ENCODE assay signal across 14 cellular contexts in genomic region chr1:79044974-79045650, GRCh38. TPM values are rescaled to one million over a fixed set of nuclear protein-coding genes. Genes with fewer than 3 reads are reported as not detected.
DNase-seq lines count a peak whose midpoint lies in the region; ATAC-seq and TF ChIP-seq lines count a peak whose summit lies in the region.
"Had no signal": no experiment of that assay in that cellular context is flagged by ENCODE, and none has a peak within 500 bp of the region (broad histone marks: within the 10 kb centered on the region; RNA-seq: fewer than 3 reads in every experiment).

No MANE protein-coding gene starts in this region.

- H4K91ac ChIP-seq in mesenchymal stem cell (ENCODE audit: low read length), result peak overlapping the region; percentile 61

- intact Hi-C loops in activated CD8-positive, alpha-beta T cell treated with anti-CD3 and anti-CD28 coated beads for 36 hours (cut with micrococcal nuclease), result no loop called here

- H3K27ac Mint-ChIP-seq in activated CD8-positive, alpha-beta T cell treated with anti-CD3 and anti-CD28 coated beads for 36 hours, result no peak overlapping the region
- H3K27ac Mint-ChIP-seq: activated T-cell treated with anti-CD3 and anti-CD28 coated beads, Interleukin-2, amount 50 U/mL, for 72 hours; CD4-positive, alpha-beta memory T cell had no signal

- H2BK5ac ChIP-seq in mesenchymal stem cell (ENCODE audit: low read depth, low read length, poor library complexity, severe bottlenecking), result no peak overlapping the region

- no peak overlapping the region for H3K4me3 Mint-ChIP-seq in activated CD8-positive, alpha-beta T cell treated with anti-CD3 and anti-CD28 coated beads for 36 hours
- H3K4me3 Mint-ChIP-seq: activated T-cell treated with anti-CD3 and anti-CD28 coated beads, Interleukin-2, amount 50 U/mL, for 72 hours; CD4-positive, alpha-beta memory T cell had no signal

- no peak overlapping the region for H3K18ac ChIP-seq in mesenchymal stem cell (ENCODE audit: low read depth in 1 of 2, low read length in 2 of 2)

- H2BK120ac ChIP-seq in mesenchymal stem cell (ENCODE audit: low read depth, low read length), result no peak overlapping the region

- no peaks in the 10 kb centered on the region for H3K79me1 ChIP-seq in mesenchymal stem cell (replicated peaks; ENCODE audit: low read length, poor library complexity, severe bottlenecking)

- WGBS in mesenchymal stem cell, result 90% methylated on average over 17 of the region's 18 CpGs

- TF ChIP-seq CTCF in GM12865 (IDR thresholded peaks at IDR 0.05; ENCODE audit: insufficient read depth, low read depth, low read length, missing control alignments), result no peak
- no peak for TF ChIP-seq CTCF in activated CD8-positive, alpha-beta T cell treated with anti-CD3 and anti-CD28 coated beads for 36 hours (IDR thresholded peaks at IDR 0.05)

- H3K4me1 Mint-ChIP-seq in activated CD8-positive, alpha-beta T cell treated with anti-CD3 and anti-CD28 coated beads for 36 hours (ENCODE audit: low read depth), result peaks cover 3% of the 10 kb centered on the region

- H3K9ac ChIP-seq in mesenchymal stem cell (ENCODE audit: low read length), result no peak overlapping the region

- H3K27me3 ChIP-seq in mesenchymal stem cell (ENCODE audit: control insufficient read depth in 1 of 2, insufficient read depth in 1 of 2, low read length in 2 of 2), result no peaks in the 10 kb centered on the region
- H3K27me3 ChIP-seq: body of pancreas, suprapubic skin had no signal

- peaks cover 0 to 2% of the 10 kb centered on the region in 2 experiments for H3K36me3 ChIP-seq in mesenchymal stem cell (ENCODE audit: control insufficient read depth in 1 of 2, insufficient read depth in 2 of 2, low read depth in 1 of 2, low read length in 2 of 2)
- H3K36me3 ChIP-seq: suprapubic skin had no signal

- no peak overlapping the region for H2AFZ ChIP-seq in mesenchymal stem cell (ENCODE audit: low read depth, low read length)

- no peak overlapping the region for H3K27ac ChIP-seq in mesenchymal stem cell (ENCODE audit: low read length, poor library complexity, severe bottlenecking)
- H3K27ac ChIP-seq: body of pancreas, epithelial cell of prostate, suprapubic skin had no signal

- no peak overlapping the region for H3K4me3 ChIP-seq in GM12865 (ENCODE audit: low read depth, low read length)
- peak overlapping the region in 1 of 2 experiments; percentile 40 for H3K4me3 ChIP-seq in mesenchymal stem cell (ENCODE audit: insufficient read depth in 1 of 2, low read depth in 1 of 2, low read length in 2 of 2)
- H3K4me3 ChIP-seq: body of pancreas, suprapubic skin had no signal

- no peak overlapping the region for H3K4me2 ChIP-seq in mesenchymal stem cell (ENCODE audit: low read length, poor library complexity, severe bottlenecking)

- no peaks in the 10 kb centered on the region for H3K27me3 Mint-ChIP-seq in activated CD8-positive, alpha-beta T cell treated with anti-CD3 and anti-CD28 coated beads for 36 hours
- H3K27me3 Mint-ChIP-seq: CD4-positive, alpha-beta memory T cell had no signal

- CTCF ChIA-PET in activated CD8-positive, alpha-beta T cell treated with anti-CD3 and anti-CD28 coated beads for 36 hours (lab: Charles Lee), result no interaction called here

- no peak overlapping the region for H2BK12ac ChIP-seq in mesenchymal stem cell (ENCODE audit: low read length in 2 of 2)

- H3K4ac ChIP-seq in mesenchymal stem cell (ENCODE audit: low read depth in 1 of 2, low read length in 2 of 2), result no peak overlapping the region

- no peak overlapping the region for H2BK15ac ChIP-seq in mesenchymal stem cell (ENCODE audit: low read depth, poor library complexity, severe bottlenecking)

- H3K9me3 ChIP-seq in mesenchymal stem cell (ENCODE audit: control insufficient read depth, low read length), result no peaks in the 10 kb centered on the region
- H3K9me3 ChIP-seq: body of pancreas, suprapubic skin had no signal

- no peak for ATAC-seq in HG03342 (IDR thresholded peaks at IDR 0.05; ENCODE audit: unreplicated experiment)
- no peak for ATAC-seq in activated CD8-positive, alpha-beta T cell treated with anti-CD3 and anti-CD28 coated beads for 36 hours
- ATAC-seq: activated CD4-positive, CD25-positive, alpha-beta regulatory T cell treated with anti-CD3 and anti-CD28 coated beads, Interleukin-2, amount 50 U/mL, for 24 hours; activated T-cell treated with anti-CD3 and anti-CD28 coated beads, Interleukin-2, amount 50 U/mL, for 72 hours; body of pancreas had no signal

- H3K4me1 ChIP-seq in mesenchymal stem cell (ENCODE audit: control insufficient read depth, insufficient read depth, low read depth, low read length), result no peaks in the 10 kb centered on the region
- H3K4me1 ChIP-seq: body of pancreas, suprapubic skin had no signal

- peak overlapping the region; percentile 1 for H2AK5ac ChIP-seq in mesenchymal stem cell (ENCODE audit: low read length, severe bottlenecking)

- POLR2A ChIA-PET in activated CD8-positive, alpha-beta T cell treated with anti-CD3 and anti-CD28 coated beads for 36 hours (lab: Charles Lee), result no interaction called here

- H3K23ac ChIP-seq in mesenchymal stem cell (ENCODE audit: low read length in 2 of 2), result no peak overlapping the region

- no peak overlapping the region for H3K14ac ChIP-seq in mesenchymal stem cell (ENCODE audit: low read length in 2 of 2)

- H3K9me3 Mint-ChIP-seq in activated CD8-positive, alpha-beta T cell treated with anti-CD3 and anti-CD28 coated beads for 36 hours, result no peaks in the 10 kb centered on the region

- no peaks in the 10 kb centered on the region for H3K36me3 Mint-ChIP-seq in activated CD8-positive, alpha-beta T cell treated with anti-CD3 and anti-CD28 coated beads for 36 hours (ENCODE audit: low read depth)
- H3K36me3 Mint-ChIP-seq: CD4-positive, alpha-beta memory T cell had no signal

- no peak overlapping the region for H4K8ac ChIP-seq in mesenchymal stem cell (ENCODE audit: low read length)

- DNase-seq in GM12865 (ENCODE audit: low read depth) (peak; percentile 13), M059J (ENCODE audit: low read depth) (peak; percentile 64), amniotic epithelial cell (ENCODE audit: low read depth) (peak; percentile 5), mesenchymal stem cell (no peak), putamen (ENCODE audit: low spot score) (no peak)
- no peak for DNase-seq in activated CD8-positive, alpha-beta T cell treated with anti-CD3 and anti-CD28 coated beads for 36 hours
- DNase-seq: activated T-cell treated with anti-CD3 and anti-CD28 coated beads, Interleukin-2, amount 50 U/mL, for 72 hours; body of pancreas; CD4-positive, alpha-beta memory T cell; Kasumi-1 had no signal

RNA-seq across cellular contexts. Expression of gene ADGRL4, which starts 38.6 kb away (rescaled TPM):
- not detected in 2 replicates for total RNA-seq in M059J (2014; rRNA removed; shearing (Covaris generic))
- 11.6 TPM for polyA plus RNA-seq in mesenchymal stem cell (2013, experiment 1 of 2)
- polyA plus RNA-seq in mesenchymal stem cell (2013, experiment 2 of 2), result 12.6 TPM
- total RNA-seq in activated CD8-positive, alpha-beta T cell treated with anti-CD3 and anti-CD28 coated beads for 36 hours, result not detected
- total RNA-seq: activated T-cell treated with anti-CD3 and anti-CD28 coated beads, Interleukin-2, amount 50 U/mL, for 72 hours; CD4-positive, alpha-beta memory T cell had no signal
- polyA plus RNA-seq: CD4-positive, alpha-beta memory T cell had no signal

Comparison
In these comparisons a context has a peak if more than half of its experiments do, and no peak if none do; other contexts are left out.
1. DNase-seq: peak in GM12865 (single experiment), M059J (single experiment) and amniotic epithelial cell (single experiment); none in mesenchymal stem cell (single experiment), putamen (single experiment) and activated CD8-positive, alpha-beta T cell treated with anti-CD3 and anti-CD28 coated beads for 36 hours (single experiment).